31 cellular contexts compared by ENCODE assay signal in the genomic region with DNA sequence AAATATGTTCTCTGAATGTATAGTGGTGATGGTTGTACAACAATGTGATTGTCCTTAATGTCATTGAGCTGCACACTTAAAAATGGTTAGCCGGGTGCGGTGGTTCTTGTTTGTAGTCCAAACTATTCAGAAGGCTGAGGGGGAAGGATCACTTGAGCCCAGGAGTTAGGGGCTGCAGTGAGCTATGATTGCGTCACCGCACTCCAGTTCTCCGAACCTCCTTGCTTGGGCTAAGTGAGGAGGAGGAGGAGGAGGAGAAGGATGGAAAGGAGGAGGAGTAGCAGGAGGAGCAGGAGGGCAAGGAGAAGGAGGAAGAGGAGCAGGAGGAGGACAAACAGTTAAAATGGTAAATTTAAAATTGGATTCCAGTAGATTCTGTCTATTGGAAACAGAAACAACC. TPM values are rescaled to one million over a fixed set of nuclear protein-coding genes. Genes with fewer than 3 reads are reported as not detected.
"Had no signal": no experiment of that assay in that cellular context is flagged by ENCODE, and none has a peak within 500 bp of the region (broad histone marks: within the 10 kb centered on the region; RNA-seq: fewer than 3 reads in every experiment).

No MANE protein-coding gene starts in this region.

- ATAC-seq: activated CD4-positive, alpha-beta T cell treated with anti-CD3 and anti-CD28 coated beads for 36 hours; activated CD4-positive, CD25-positive, alpha-beta regulatory T cell treated with anti-CD3 and anti-CD28 coated beads, Interleukin-2, amount 50 U/mL, for 24 hours; activated CD8-positive, alpha-beta memory T cell treated with anti-CD3 and anti-CD28 coated beads, Interleukin-2, amount 10 ng/mL, durations not matched to agents 7 days and 5 days; activated CD8-positive, alpha-beta T cell treated with anti-CD3 and anti-CD28 coated beads, Interleukin-2, amount 10 ng/mL, durations not matched to agents 7 days and 5 days; activated naive CD8-positive, alpha-beta T cell treated with anti-CD3 and anti-CD28 coated beads, Interleukin-2, amount 50 U/mL, for 24 hours; body of pancreas; WTC11 had no signal

- DNase-seq: activated CD4-positive, alpha-beta memory T cell treated with anti-CD3 and anti-CD28 coated beads, Interleukin-2, amount 10 ng/mL, durations not matched to agents 7 days and 5 days; activated CD4-positive, alpha-beta T cell treated with anti-CD3 and anti-CD28 coated beads for 1 hour; activated CD4-positive, alpha-beta T cell treated with anti-CD3 and anti-CD28 coated beads for 36 hours; activated CD4-positive, alpha-beta T cell treated with anti-CD3 and anti-CD28 coated beads for 48 hours; activated CD4-positive, alpha-beta T cell treated with anti-CD3 and anti-CD28 coated beads, Interleukin-2, amount 10 ng/mL, durations not matched to agents 7 days and 5 days; activated CD4-positive, alpha-beta T cell treated with anti-CD3 and anti-CD28 coated beads, Interleukin-2, amount 50 U/mL, for 48 hours; activated CD4-positive, CD25-positive, alpha-beta regulatory T cell; activated CD8-positive, alpha-beta memory T cell treated with anti-CD3 and anti-CD28 coated beads for 24 hours; activated CD8-positive, alpha-beta memory T cell treated with anti-CD3 and anti-CD28 coated beads, Interleukin-2, amount 10 ng/mL, durations not matched to agents 7 days and 5 days; activated CD8-positive, alpha-beta memory T cell treated with anti-CD3 and anti-CD28 coated beads, Interleukin-2, amount 50 U/mL, for 48 hours; activated CD8-positive, alpha-beta T cell treated with anti-CD3 and anti-CD28 coated beads, Interleukin-2, amount 10 ng/mL, durations not matched to agents 7 days and 5 days; activated effector memory CD4-positive, alpha-beta T cell treated with Interleukin-2 at 50 U/mL for 16 hours; activated gamma-delta T cell; activated naive CD4-positive, alpha-beta T cell treated with anti-CD3 and anti-CD28 coated beads, Interleukin-2, amount 10 ng/mL, durations not matched to agents 7 days and 5 days; activated naive CD4-positive, alpha-beta T cell treated with Interleukin-2 at 50 U/mL for 16 hours; activated naive CD8-positive, alpha-beta T cell treated with anti-CD3 and anti-CD28 coated beads, Interleukin-2, amount 10 ng/mL, durations not matched to agents 7 days and 5 days; activated naive CD8-positive, alpha-beta T cell treated with anti-CD3 and anti-CD28 coated beads, Interleukin-2, amount 50 U/mL, for 24 hours; activated T-cell treated with anti-CD3 and anti-CD28 coated beads, Interleukin-2, amount 50 U/mL, for 24 hours; activated T-cell treated with anti-CD3 and anti-CD28 coated beads, Interleukin-2, amount 50 U/mL, for 48 hours; aorta; body of pancreas; brain microvascular endothelial cell; central memory CD4-positive, alpha-beta T cell; T-helper 2 cell; T-helper 9 cell; WERI-Rb-1 had no signal

- H3K9me3 ChIP-seq: body of pancreas, breast epithelium had no signal

- H3K4me1 ChIP-seq: body of pancreas, breast epithelium had no signal

- H3K4me3 ChIP-seq: body of pancreas, breast epithelium had no signal

- H3K27ac ChIP-seq: body of pancreas, brain microvascular endothelial cell, breast epithelium, WERI-Rb-1 had no signal

- H3K27me3 ChIP-seq: body of pancreas, brain microvascular endothelial cell, breast epithelium had no signal

- H3K36me3 ChIP-seq: brain microvascular endothelial cell, breast epithelium, WERI-Rb-1 had no signal

- FAIRE-seq: astrocyte, TTC549 had no signal

RNA-seq across cellular contexts. Expression of a gene that starts 10.5 kb away (rescaled TPM):
- total RNA-seq: astrocyte, WTC11 had no signal
